Comparison of ENCODE assay signal across 20 cellular contexts in genomic region chr4:7782783-7783182, GRCh38.
A peak's percentile ranks its signal among the peaks of the same experiment; 100 is the strongest.
DNase-seq lines count a peak whose midpoint lies in the region; ATAC-seq and TF ChIP-seq lines count a peak whose summit lies in the region.
"Had no signal": no experiment of that assay in that cellular context is flagged by ENCODE, and none has a peak within 500 bp of the region (broad histone marks: within the 10 kb centered on the region; RNA-seq: fewer than 3 reads in every experiment).

No MANE protein-coding gene starts in this region.

- H3K9me2 ChIP-seq in GM23248 (ENCODE audit: insufficient read depth): no peaks in the 10 kb centered on the region

- no peak for DNase-seq in cardiac muscle cell (ENCODE audit: low read depth in 1 of 2, low spot score in 1 of 2)
- no peak for DNase-seq in Right ventricle myocardium superior
- peak; percentile 48 for DNase-seq in GM23248
- no peak for DNase-seq in chondrocyte (ENCODE audit: low spot score)
- DNase-seq in stimulated activated CD4-positive, alpha-beta T cell treated with anti-CD3 and anti-CD28 coated beads, Interleukin-15, amount 100 ng/mL, for 24 hours: no peak
- no peak for DNase-seq in effector memory CD8-positive, alpha-beta T cell
- DNase-seq in dedifferentiated amniotic fluid mesenchymal stem cell (ENCODE audit: extremely low spot score): no peak
- DNase-seq: activated CD4-positive, CD25-positive, alpha-beta regulatory T cell treated with anti-CD3 and anti-CD28 coated beads, Interleukin-2, amount 50 U/mL, for 72 hours; activated CD8-positive, alpha-beta memory T cell treated with anti-CD3 and anti-CD28 coated beads, Interleukin-2, amount 50 U/mL, for 48 hours; Calu3; KG1; NCI-H1048; NCI-H2081; NCI-H510A treated with DMSO at 0.1 percent for 48 hours; pancreas; SHP77 treated with DMSO at 0.1 percent for 48 hours; stimulated activated CD4-positive, alpha-beta T cell treated with anti-CD3 and anti-CD28 coated beads, Interleukin-4, amount 100 ng/mL, for 1 hour had no signal

- peaks cover 100% of the 10 kb centered on the region for H3K79me2 ChIP-seq in GM23248 (ENCODE audit: insufficient read depth)

- H2AFZ ChIP-seq in GM23248: no peak overlapping the region

- H3K4me3 ChIP-seq in cardiac muscle cell (no peak overlapping the region), GM23248 (no peak overlapping the region), subcutaneous abdominal adipose tissue (ENCODE audit: low read depth in 1 of 5, low read length in 5 of 5) (no peak overlapping the region)
- H3K4me3 ChIP-seq: pancreas had no signal

- H3K9ac ChIP-seq in GM23248: 0 out of 2 replicates have a peak overlapping the region, but pooled peaks have one; percentile 2
- H3K9ac ChIP-seq in subcutaneous abdominal adipose tissue (ENCODE audit: low read length in 5 of 5): peak overlapping the region in 1 of 5 donors; percentile 17

- no peak for ATAC-seq in Right ventricle myocardium superior (ENCODE audit: poor library complexity)
- ATAC-seq in effector memory CD8-positive, alpha-beta T cell (replicated peaks): no peak
- ATAC-seq: pancreas had no signal

- no peak overlapping the region for H3K4me3 Mint-ChIP-seq in chondrocyte (ENCODE audit: unreplicated experiment)
- no peak overlapping the region for H3K4me3 Mint-ChIP-seq in effector memory CD8-positive, alpha-beta T cell
- H3K4me3 Mint-ChIP-seq: T-helper 1 cell treated with Interleukin-12 subunit alpha and Interleukin-12 subunit beta and Interleukin-4 antibody, amounts not matched to agents 30 μg/mL and 1 μg/mL, for 36 hours had no signal

- peaks cover 47% of the 10 kb centered on the region for H3K36me3 Mint-ChIP-seq in chondrocyte (ENCODE audit: low read depth)
- H3K36me3 Mint-ChIP-seq in effector memory CD8-positive, alpha-beta T cell (ENCODE audit: insufficient read depth): peaks cover 3% of the 10 kb centered on the region

- H3K36me3 ChIP-seq in cardiac muscle cell (no peaks in the 10 kb centered on the region), GM23248 (ENCODE audit: low read depth) (peaks cover 76% of the 10 kb centered on the region), subcutaneous abdominal adipose tissue (ENCODE audit: control insufficient read depth in 5 of 5, insufficient read depth in 5 of 5, low read length in 5 of 5) (peaks cover 0 to 25% (median 24%) of the 10 kb centered on the region in 5 donors)

- peaks cover 58% of the 10 kb centered on the region for H3K4me1 Mint-ChIP-seq in chondrocyte (ENCODE audit: low read depth)
- H3K4me1 Mint-ChIP-seq in effector memory CD8-positive, alpha-beta T cell (ENCODE audit: low read depth in 2 of 2): peaks cover 20 to 40% of the 10 kb centered on the region in 2 donors

- peaks cover 37% of the 10 kb centered on the region for H3K4me1 ChIP-seq in cardiac muscle cell (ENCODE audit: low read depth)
- peaks cover 34% of the 10 kb centered on the region for H3K4me1 ChIP-seq in GM23248 (ENCODE audit: insufficient read depth)
- peaks cover 15 to 44% (median 40%) of the 10 kb centered on the region in 5 donors for H3K4me1 ChIP-seq in subcutaneous abdominal adipose tissue (ENCODE audit: control insufficient read depth in 5 of 5, insufficient read depth in 5 of 5, low read length in 5 of 5)
- H3K4me1 ChIP-seq: pancreas had no signal

- H3K27ac ChIP-seq in cardiac muscle cell (peak overlapping the region; percentile 87), GM23248 (peak overlapping the region; percentile 33), subcutaneous abdominal adipose tissue (ENCODE audit: low read depth, low read length) (peak overlapping the region; percentile 47)
- H3K27ac ChIP-seq: pancreas had no signal

- H3K4me2 ChIP-seq in GM23248 (ENCODE audit: unreplicated experiment): no peak overlapping the region

- peak overlapping the region; percentile 91 for H3K27ac Mint-ChIP-seq in chondrocyte (ENCODE audit: unreplicated experiment)
- H3K27ac Mint-ChIP-seq in effector memory CD8-positive, alpha-beta T cell: peak overlapping the region in 1 of 2 donors; percentile 91
- H3K27ac Mint-ChIP-seq: T-helper 1 cell treated with Interleukin-12 subunit alpha and Interleukin-12 subunit beta and Interleukin-4 antibody, amounts not matched to agents 30 μg/mL and 1 μg/mL, for 36 hours had no signal

- intact Hi-C loops in Right ventricle myocardium superior (cut with DNase I): no loop called here

- in situ Hi-C loops in GM23248 (cut with MboI): no loop called here

- H4K20me1 ChIP-seq in GM23248 (ENCODE audit: insufficient read depth): 0 out of 2 replicates have a peak, but pooled peaks cover 9% of the 10 kb centered on the region

- no peaks in the 10 kb centered on the region for H3K27me3 Mint-ChIP-seq in chondrocyte (ENCODE audit: low read depth)
- H3K27me3 Mint-ChIP-seq in effector memory CD8-positive, alpha-beta T cell: no peaks in the 10 kb centered on the region
- H3K27me3 Mint-ChIP-seq: central memory CD8-positive, alpha-beta T cell had no signal

- TF ChIP-seq CTCF in cardiac muscle cell (IDR thresholded peaks at IDR 0.05; ENCODE audit: low read depth, low read length): no peak
- TF ChIP-seq CTCF in chondrocyte (IDR thresholded peaks at IDR 0.05): no peak

- peaks cover 70% of the 10 kb centered on the region for H3F3A ChIP-seq in GM23248 (ENCODE audit: insufficient read depth)

- no peaks in the 10 kb centered on the region for H3K9me3 ChIP-seq in cardiac muscle cell (ENCODE audit: low read depth)
- H3K9me3 ChIP-seq in GM23248 (ENCODE audit: low read depth): no peaks in the 10 kb centered on the region
- no peaks in the 10 kb centered on the region for H3K9me3 ChIP-seq in subcutaneous abdominal adipose tissue (ENCODE audit: control insufficient read depth in 5 of 5, low read length in 5 of 5)
- H3K9me3 ChIP-seq: pancreas had no signal

- no peaks in the 10 kb centered on the region for H3K27me3 ChIP-seq in cardiac muscle cell
- no peaks in the 10 kb centered on the region for H3K27me3 ChIP-seq in GM23248 (replicated peaks; ENCODE audit: insufficient read depth)
- H3K27me3 ChIP-seq in subcutaneous abdominal adipose tissue (ENCODE audit: control insufficient read depth in 5 of 5, insufficient read depth in 4 of 5, low read length in 5 of 5): no peaks in the 10 kb centered on the region
- H3K27me3 ChIP-seq: pancreas had no signal

- WGBS in GM23248 (ENCODE audit: low coverage in 1 of 2, low lambda C conversion rate in 2 of 2, missing lambda C conversion rate in 2 of 2), 2 experiments: 35% methylated on average over 8 of the region's 8 CpGs

- H3K9me3 Mint-ChIP-seq in chondrocyte (ENCODE audit: low read depth): no peaks in the 10 kb centered on the region
- H3K9me3 Mint-ChIP-seq in effector memory CD8-positive, alpha-beta T cell: no peaks in the 10 kb centered on the region
- H3K9me3 Mint-ChIP-seq: central memory CD8-positive, alpha-beta T cell; T-helper 1 cell treated with Interleukin-12 subunit alpha and Interleukin-12 subunit beta and Interleukin-4 antibody, amounts not matched to agents 30 μg/mL and 1 μg/mL, for 36 hours had no signal

Comparison
In these comparisons a context has a peak if more than half of its experiments do, and no peak if none do; other contexts are left out.
1. H3K27ac ChIP-seq: peak in every context shown above with its lines; median percentile 87 in cardiac muscle cell; 47 in subcutaneous abdominal adipose tissue; 33 in GM23248.